ENCODE assay signal across 15 cellular contexts in genomic region chr1:6083801-6084467, GRCh38. TPM values are rescaled to one million over a fixed set of nuclear protein-coding genes. Genes with fewer than 3 reads are reported as not detected.
A peak's percentile ranks its signal among the peaks of the same experiment; 100 is the strongest.
DNase-seq lines count a peak whose midpoint lies in the region; ATAC-seq and TF ChIP-seq lines count a peak whose summit lies in the region.
"Had no signal": no experiment of that assay in that cellular context is flagged by ENCODE, and none has a peak within 500 bp of the region (broad histone marks: within the 10 kb centered on the region; RNA-seq: fewer than 3 reads in every experiment).

No MANE protein-coding gene starts in this region.

- H3K79me2 ChIP-seq in GM23248 (ENCODE audit: insufficient read depth): no peaks in the 10 kb centered on the region

- peaks cover 6% of the 10 kb centered on the region for H3K4me1 ChIP-seq in A673 (ENCODE audit: insufficient read depth, low read length, poor library complexity, severe bottlenecking)
- H3K4me1 ChIP-seq in GM23248 (ENCODE audit: insufficient read depth): 0 out of 2 replicates have a peak, but pooled peaks cover 9% of the 10 kb centered on the region
- H3K4me1 ChIP-seq in suprapubic skin: peaks cover 22% of the 10 kb centered on the region
- H3K4me1 ChIP-seq in tibial artery: no peaks in the 10 kb centered on the region
- peaks cover 0 to 31% (median 0%) of the 10 kb centered on the region in 3 donors for H3K4me1 ChIP-seq in gastroesophageal sphincter

- H3K27me3 ChIP-seq in A673 (replicated peaks; ENCODE audit: insufficient read depth, low read depth, low read length, poor library complexity) (no peaks in the 10 kb centered on the region), GM23248 (replicated peaks; ENCODE audit: insufficient read depth) (no peaks in the 10 kb centered on the region), suprapubic skin (no peaks in the 10 kb centered on the region), tibial artery (peaks cover 0 to under 1% of the 10 kb centered on the region in 2 donors), gastroesophageal sphincter (no peaks in the 10 kb centered on the region)

- intact Hi-C loops in A673 (cut with micrococcal nuclease; ENCODE audit: unreplicated experiment) (no loop called here), tibial artery (cut with DNase I; ENCODE audit: low total_unique reads) (no loop called here)

- TF ChIP-seq POLR2A in suprapubic skin (IDR thresholded peaks at IDR 0.05): no peak
- TF ChIP-seq POLR2A in gastroesophageal sphincter (IDR thresholded peaks at IDR 0.05): no peak

- no peak for TF ChIP-seq EP300 in suprapubic skin (IDR thresholded peaks at IDR 0.05)
- no peak for TF ChIP-seq EP300 in gastroesophageal sphincter (IDR thresholded peaks at IDR 0.05)

- no peak overlapping the region for H3K27ac ChIP-seq in A673 (ENCODE audit: low read depth, low read length, poor library complexity, severe bottlenecking)
- no peak overlapping the region; the same call in 1 of the 2 replicates for H3K27ac ChIP-seq in GM23248
- H3K27ac ChIP-seq in caudate nucleus (ENCODE audit: low read depth, low read length): peak overlapping the region; percentile 84
- H3K27ac ChIP-seq in suprapubic skin: no peak overlapping the region
- H3K27ac ChIP-seq in tibial artery: no peak overlapping the region
- H3K27ac ChIP-seq in gastroesophageal sphincter: no peak overlapping the region
- H3K27ac ChIP-seq: SK-N-MC had no signal

- H3K36me3 ChIP-seq in A673 (ENCODE audit: insufficient read depth, low read length, poor library complexity, severe bottlenecking) (no peaks in the 10 kb centered on the region), GM23248 (ENCODE audit: low read depth) (no peaks in the 10 kb centered on the region), suprapubic skin (no peaks in the 10 kb centered on the region), tibial artery (no peaks in the 10 kb centered on the region), gastroesophageal sphincter (peaks cover 0 to 8% of the 10 kb centered on the region in 2 donors)

- in situ Hi-C loops in GM23248 (cut with MboI): no loop called here

- BruUV-seq in A673 (replicated peaks; lab: Mats Ljungman, UMichigan): no TSS peak

- POLR2A ChIA-PET in A673 (lab: Charles Lee; ENCODE audit: low non-redundant PET): no interaction called here

- no peak for TF ChIP-seq CTCF in A673 (conservative IDR thresholded peaks at IDR 0.05; ENCODE audit: low read depth, low read length)
- no peak for TF ChIP-seq CTCF in suprapubic skin (IDR thresholded peaks at IDR 0.05)
- TF ChIP-seq CTCF in tibial artery (IDR thresholded peaks at IDR 0.05): no peak
- TF ChIP-seq CTCF in gastroesophageal sphincter (IDR thresholded peaks at IDR 0.05): no peak

- no peaks in the 10 kb centered on the region for H4K20me1 ChIP-seq in GM23248 (ENCODE audit: insufficient read depth)

- WGBS in GM23248 (ENCODE audit: low coverage in 1 of 2, low lambda C conversion rate in 2 of 2, missing lambda C conversion rate in 2 of 2), 2 experiments: 3 to 5% methylated on average over 12 of the region's 12 CpGs
- WGBS in suprapubic skin: 65% methylated on average over 10 of the region's 12 CpGs
- WGBS in gastroesophageal sphincter (ENCODE audit: low coverage in 1 of 2), 2 donors: 70 to 78% methylated on average over 4 to 7 of the region's 12 CpGs

- H3K4me3 ChIP-seq in A673 (ENCODE audit: low read depth, low read length, poor library complexity, severe bottlenecking): no peak overlapping the region
- H3K4me3 ChIP-seq in GM23248: peak overlapping the region; percentile 29; the same call in 1 of the 2 replicates
- H3K4me3 ChIP-seq in suprapubic skin: no peak overlapping the region
- no peak overlapping the region for H3K4me3 ChIP-seq in tibial artery
- no peak overlapping the region for H3K4me3 ChIP-seq in gastroesophageal sphincter
- H3K4me3 ChIP-seq: SK-N-MC had no signal

- H2AFZ ChIP-seq in GM23248: peak overlapping the region; percentile 46

- CTCF ChIA-PET in A673 (lab: Charles Lee): no interaction called here

- H3K4me2 ChIP-seq in GM23248 (ENCODE audit: unreplicated experiment): peak overlapping the region; percentile 47

- H3K9me3 ChIP-seq in A673 (ENCODE audit: low read depth, low read length, poor library complexity, severe bottlenecking) (no peaks in the 10 kb centered on the region), GM23248 (ENCODE audit: low read depth) (no peaks in the 10 kb centered on the region), suprapubic skin (no peaks in the 10 kb centered on the region), tibial artery (no peaks in the 10 kb centered on the region), gastroesophageal sphincter (no peaks in the 10 kb centered on the region)

- H3K9me2 ChIP-seq in GM23248 (ENCODE audit: insufficient read depth): no peaks in the 10 kb centered on the region

- DNase-seq in A673 (ENCODE audit: low spot score): peak; percentile 30
- DNase-seq in GM23248: peak; percentile 80
- peak in 16 of 61 donors; percentile 15 to 64 (median 34) for DNase-seq in caudate nucleus (lab: John Stamatoyannopoulos, UW)
- DNase-seq in midbrain (lab: John Stamatoyannopoulos, UW): peak; percentile 30
- DNase-seq in suprapubic skin (ENCODE audit: low spot score in 2 of 2): no peak
- no peak for DNase-seq in tibial artery
- DNase-seq: activated B cell treated with CpG ODN at 0.5 μM for 24 hours; activated T-cell treated with anti-CD3 and anti-CD28 coated beads for 4 hours; aorta; left ventricle myocardium superior; NCI-H187; NK-92 treated with Interleukin-12 subunit alpha and Interleukin-12 subunit beta, amount 100 ng/mL, for 24 hours had no signal

- ATAC-seq in GM18502 (IDR thresholded peaks at IDR 0.05; ENCODE audit: poor library complexity, unreplicated experiment) (no peak), gastroesophageal sphincter (no peak)
- ATAC-seq: left ventricle myocardium superior had no signal

- H3F3A ChIP-seq in GM23248 (ENCODE audit: insufficient read depth): peaks cover 16% of the 10 kb centered on the region

- H3K9ac ChIP-seq in GM23248: 0 out of 2 replicates have a peak overlapping the region, but pooled peaks have one; percentile 1

RNA-seq across cellular contexts. Expression of gene KCNAB2, which starts 38.2 kb away (rescaled TPM):
- 6.4 and 7.7 TPM in 2 replicates for total RNA-seq in A673 (2021)
- 3.5 and 4.8 TPM in 2 replicates for total RNA-seq in GM23248 (2014; rRNA removed; shearing (Covaris generic))
- polyA plus RNA-seq in GM23248 (2016; fragmentation: Nextera tagmentation; extraction: Ambion mirVana): 3.9 TPM in 2 replicates
- 10 to 100 TPM; 13.3 to 17.5 (median 16.2) TPM for total RNA-seq in suprapubic skin
- total RNA-seq in gastroesophageal sphincter: 10 to 100 TPM; 10.9 to 12.6 (median 11.7) TPM

Comparison
In these comparisons a context has a peak if more than half of its experiments do, and no peak if none do; other contexts are left out.
1. DNase-seq: peak in A673 (single experiment), GM23248 (single experiment) and midbrain (single experiment); none in suprapubic skin (0 of 2) and tibial artery (0 of 2).